8 cellular contexts compared by ENCODE assay signal in the genomic region with DNA sequence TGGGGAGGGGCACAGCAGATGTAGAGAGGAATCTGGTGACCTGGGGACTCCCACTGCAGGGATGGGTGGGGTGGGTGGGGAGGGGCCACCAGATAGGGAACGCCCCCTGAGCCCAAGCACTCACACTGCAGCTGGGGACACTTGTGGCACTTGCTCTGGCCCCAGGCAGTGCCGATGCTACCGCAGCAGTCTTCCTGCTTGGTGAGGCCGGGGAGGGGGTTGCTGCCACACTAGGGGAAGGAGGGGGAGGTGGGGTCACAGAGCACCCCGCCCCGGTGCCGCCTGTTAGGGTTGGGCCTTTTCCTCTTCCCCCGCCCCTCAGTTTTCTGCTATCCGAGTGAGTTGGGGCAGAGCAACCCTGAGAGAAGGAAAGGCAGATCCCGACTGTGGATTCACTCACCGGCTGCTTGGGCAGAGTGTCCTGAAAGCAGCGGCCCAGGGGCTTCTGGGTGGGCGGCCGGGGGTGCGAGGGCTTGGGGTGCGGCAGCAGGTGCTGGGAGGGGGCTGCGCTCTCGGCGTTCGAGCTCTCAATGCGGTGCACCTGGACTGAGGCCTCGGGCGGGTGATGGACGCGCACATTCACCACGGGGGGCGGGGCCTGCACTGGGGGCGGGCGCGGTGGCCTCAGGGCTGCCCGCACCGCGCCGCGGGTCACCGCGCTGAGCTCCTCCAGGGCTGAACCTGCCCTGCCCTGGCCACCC. TPM values are rescaled to one million over a fixed set of nuclear protein-coding genes. Genes with fewer than 3 reads are reported as not detected.
DNase-seq lines count a peak whose midpoint lies in the region.

No MANE protein-coding gene starts in this region.

- no peak overlapping the region for H3K4ac ChIP-seq in mesenchymal stem cell (ENCODE audit: low read depth in 1 of 2, low read length in 2 of 2)

- H4K91ac ChIP-seq in mesenchymal stem cell (ENCODE audit: low read length), result peak overlapping the region; percentile 57

- no peaks in the 10 kb centered on the region for H3K9me3 ChIP-seq in mesenchymal stem cell (ENCODE audit: control insufficient read depth, low read length)

- H4K8ac ChIP-seq in mesenchymal stem cell (ENCODE audit: low read length), result no peak overlapping the region

- H2BK12ac ChIP-seq in mesenchymal stem cell (ENCODE audit: low read length in 2 of 2), result peak overlapping the region in 1 of 2 experiments; percentile 22

- no peak overlapping the region for H3K4me2 ChIP-seq in mesenchymal stem cell (ENCODE audit: low read length, poor library complexity, severe bottlenecking)

- H3K79me1 ChIP-seq in mesenchymal stem cell (replicated peaks; ENCODE audit: low read length, poor library complexity, severe bottlenecking), result peaks cover 15% of the 10 kb centered on the region

- H3K4me3 ChIP-seq in mesenchymal stem cell (ENCODE audit: insufficient read depth in 1 of 2, low read depth in 1 of 2, low read length in 2 of 2), result no peak overlapping the region

- no peak overlapping the region for H2BK15ac ChIP-seq in mesenchymal stem cell (ENCODE audit: low read depth, poor library complexity, severe bottlenecking)

- no peak overlapping the region for H3K9ac ChIP-seq in mesenchymal stem cell (ENCODE audit: low read length)

- no peaks in the 10 kb centered on the region for H3K27me3 ChIP-seq in mesenchymal stem cell (ENCODE audit: control insufficient read depth in 1 of 2, insufficient read depth in 1 of 2, low read length in 2 of 2)

- H2AK5ac ChIP-seq in mesenchymal stem cell (ENCODE audit: low read length, severe bottlenecking), result no peak overlapping the region

- peak; percentile 51 for DNase-seq in Caki2 (ENCODE audit: low read depth)
- peak; percentile 85 for DNase-seq in NCI-H2196 (lab: John Stamatoyannopoulos, UW; ENCODE audit: unreplicated experiment)
- peak; percentile 46 for DNase-seq in activated T-cell treated with anti-CD3 and anti-CD28 coated beads for 24 hours (ENCODE audit: low read depth)
- no peak for DNase-seq in mesenchymal stem cell
- DNase-seq in nucleus accumbens (lab: John Stamatoyannopoulos, UW), result no peak
- DNase-seq in GM03348 (ENCODE audit: low spot score), result no peak
- DNase-seq in NCI-H1694 treated with DMSO at 0.1 percent for 48 hours (lab: John Stamatoyannopoulos, UW), result no peak
- DNase-seq in NCI-H1105 (lab: John Stamatoyannopoulos, UW), result no peak

- peak overlapping the region in 1 of 2 experiments; percentile 22 for H3K14ac ChIP-seq in mesenchymal stem cell (ENCODE audit: low read length in 2 of 2)

- H2BK120ac ChIP-seq in mesenchymal stem cell (ENCODE audit: low read depth, low read length), result no peak overlapping the region

- no peak overlapping the region for H3K27ac ChIP-seq in mesenchymal stem cell (ENCODE audit: low read length, poor library complexity, severe bottlenecking)

- H3K36me3 ChIP-seq in mesenchymal stem cell (ENCODE audit: control insufficient read depth in 1 of 2, insufficient read depth in 2 of 2, low read depth in 1 of 2, low read length in 2 of 2), result peaks cover 36 to 38% of the 10 kb centered on the region in 2 experiments

- H3K18ac ChIP-seq in mesenchymal stem cell (ENCODE audit: low read depth in 1 of 2, low read length in 2 of 2), result no peak overlapping the region

- H3K23ac ChIP-seq in mesenchymal stem cell (ENCODE audit: low read length in 2 of 2), result no peak overlapping the region

- in situ Hi-C loops in Caki2 (cut with HindIII; ENCODE audit: low pct_unique_long_range_greater_than_20kb, low sequenced_read_pairs), result no loop called here

- H3K4me1 ChIP-seq in mesenchymal stem cell (ENCODE audit: control insufficient read depth, insufficient read depth, low read depth, low read length), result peaks cover 39% of the 10 kb centered on the region

- 26% methylated on average over 33 of the region's 37 CpGs for WGBS in mesenchymal stem cell

- H2AFZ ChIP-seq in mesenchymal stem cell (ENCODE audit: low read depth, low read length), result no peak overlapping the region

- H2BK5ac ChIP-seq in mesenchymal stem cell (ENCODE audit: low read depth, low read length, poor library complexity, severe bottlenecking), result no peak overlapping the region

RNA-seq across cellular contexts. Expression of gene LTBP3, which starts 4.7 kb away (rescaled TPM):
- 74.6 and 77.7 TPM in 2 replicates for total RNA-seq in Caki2 (2014; rRNA removed; shearing (Covaris generic); ENCODE audit: low replicate concordance)
- polyA plus RNA-seq in mesenchymal stem cell (2013, experiment 1 of 2), result 52.8 TPM
- 46.9 TPM for polyA plus RNA-seq in mesenchymal stem cell (2013, experiment 2 of 2)

RNA-seq across cellular contexts. Expression of gene ZNRD2, which starts 16.8 kb away (rescaled TPM):
- total RNA-seq in Caki2 (2014; rRNA removed; shearing (Covaris generic); ENCODE audit: low replicate concordance), result 90.4 and 96.5 TPM in 2 replicates
- 64.9 TPM for polyA plus RNA-seq in mesenchymal stem cell (2013, experiment 1 of 2)
- polyA plus RNA-seq in mesenchymal stem cell (2013, experiment 2 of 2), result 59.8 TPM

RNA-seq across cellular contexts. Expression of gene FAM89B, which starts 18.9 kb away (rescaled TPM):
- total RNA-seq in Caki2 (2014; rRNA removed; shearing (Covaris generic); ENCODE audit: low replicate concordance), result 18.4 and 53.5 TPM in 2 replicates
- polyA plus RNA-seq in mesenchymal stem cell (2013, experiment 1 of 2), result 50.0 TPM
- 53.5 TPM for polyA plus RNA-seq in mesenchymal stem cell (2013, experiment 2 of 2)

RNA-seq across cellular contexts. Expression of gene EHBP1L1, which starts 22.4 kb away (rescaled TPM):
- 35.3 and 39.2 TPM in 2 replicates for total RNA-seq in Caki2 (2014; rRNA removed; shearing (Covaris generic); ENCODE audit: low replicate concordance)
- polyA plus RNA-seq in mesenchymal stem cell (2013, experiment 1 of 2), result 22.5 TPM
- 22.6 TPM for polyA plus RNA-seq in mesenchymal stem cell (2013, experiment 2 of 2)

RNA-seq across cellular contexts. Expression of gene SCYL1, which starts 28.6 kb away (rescaled TPM):
- total RNA-seq in Caki2 (2014; rRNA removed; shearing (Covaris generic); ENCODE audit: low replicate concordance), result 42.2 and 58.0 TPM in 2 replicates
- 114 TPM for polyA plus RNA-seq in mesenchymal stem cell (2013, experiment 1 of 2)
- polyA plus RNA-seq in mesenchymal stem cell (2013, experiment 2 of 2), result 115 TPM

Comparison
In these comparisons a context has a peak if more than half of its experiments do, and no peak if none do; other contexts are left out.
1. DNase-seq: peak in Caki2 (single experiment), NCI-H2196 (single experiment) and activated T-cell treated with anti-CD3 and anti-CD28 coated beads for 24 hours (single experiment); none in mesenchymal stem cell (single experiment), nucleus accumbens (0 of 56), GM03348 (single experiment), NCI-H1694 treated with DMSO at 0.1 percent for 48 hours (single experiment) and NCI-H1105 (single experiment).